In the genomic region with DNA sequence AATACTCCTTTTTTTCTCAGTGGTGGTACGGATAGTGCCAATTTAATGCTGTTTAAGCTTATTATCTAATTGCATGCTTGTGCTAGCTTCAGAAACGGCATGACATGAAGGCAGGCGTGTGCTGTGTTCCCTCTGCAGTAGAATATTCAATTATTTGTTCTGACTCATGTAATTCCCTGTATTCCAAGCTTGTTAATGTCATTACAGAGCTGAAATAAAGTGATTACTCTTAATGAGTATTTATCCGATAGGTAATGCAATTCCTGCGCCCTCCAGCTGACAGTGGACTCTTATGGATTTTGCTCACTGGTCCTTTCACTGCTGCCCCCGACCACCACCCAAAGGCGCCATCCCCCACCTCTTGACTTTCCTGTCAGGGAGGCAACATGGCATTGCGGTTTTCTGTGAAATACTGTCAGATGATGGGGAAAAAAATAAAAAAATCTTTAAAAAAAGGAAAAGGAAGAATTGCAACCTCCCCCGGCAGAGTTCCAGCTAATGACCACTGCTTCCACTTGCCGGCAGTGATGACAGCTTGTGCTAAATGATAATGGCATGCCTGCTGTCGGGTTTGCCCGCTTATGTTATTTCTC, we compare ENCODE assay signal across 31 cellular contexts.
"Had no signal": no experiment of that assay in that cellular context is flagged by ENCODE, and none has a peak within 500 bp of the region (broad histone marks: within the 10 kb centered on the region; RNA-seq: fewer than 3 reads in every experiment).

No MANE protein-coding gene starts in this region.

- FAIRE-seq: bronchial epithelial cell had no signal

- DNase-seq: activated CD4-positive, alpha-beta T cell treated with anti-CD3 and anti-CD28 coated beads, Interleukin-2, amount 10 ng/mL, durations not matched to agents 7 days and 5 days; activated CD4-positive, alpha-beta T cell treated with anti-CD3 and anti-CD28 coated beads, Interleukin-2, amount 50 U/mL, for 48 hours; activated CD8-positive, alpha-beta memory T cell treated with anti-CD3 and anti-CD28 coated beads, Interleukin-2, amount 50 U/mL, for 4 hours; activated CD8-positive, alpha-beta T cell treated with anti-CD3 and anti-CD28 coated beads, Interleukin-2, amount 10 ng/mL, durations not matched to agents 7 days and 5 days; activated gamma-delta T cell treated with Interleukin-2 at 50 U/mL for 16 hours; activated naive CD4-positive, alpha-beta T cell treated with anti-CD3 and anti-CD28 coated beads for 36 hours; activated T-cell treated with anti-CD3 and anti-CD28 coated beads for 4 hours; activated T-cell treated with anti-CD3 and anti-CD28 coated beads, Interleukin-2, amount 50 U/mL, for 4 hours; anterior cingulate cortex; caudate nucleus; cerebellar nuclear complex; Kasumi-1; KG1; MM.1S; MV-4-11; NCI-H1092; NCI-H1436 treated with DMSO at 0.1 percent for 48 hours; NCI-H1694 treated with DMSO at 0.1 percent for 48 hours; NCI-H2029; NCI-H345; NCI-H526 treated with DMSO at 0.1 percent for 48 hours; NCI-H774; SHP77; SJCRH30; SW 1271; T-helper 1 cell; T-helper 2 cell; T-helper 9 cell had no signal

- H3K4me3 ChIP-seq: SJCRH30 had no signal

- H3K9me3 ChIP-seq: SJCRH30 had no signal

- H3K36me3 ChIP-seq: SJCRH30 had no signal

- H3K27me3 ChIP-seq: SJCRH30 had no signal

- ATAC-seq: activated CD8-positive, alpha-beta T cell treated with anti-CD3 and anti-CD28 coated beads, Interleukin-2, amount 10 ng/mL, durations not matched to agents 7 days and 5 days; activated naive CD4-positive, alpha-beta T cell treated with anti-CD3 and anti-CD28 coated beads, Interleukin-2, amount 50 U/mL, for 72 hours; activated T-cell treated with anti-CD3 and anti-CD28 coated beads, Interleukin-2, amount 50 U/mL, for 4 hours; Panc1 had no signal

- H3K27ac ChIP-seq: SJCRH30 had no signal
